Comparison of ENCODE assay signal across 8 cellular contexts in genomic region chr14:31270196-31270772, GRCh38.
DNase-seq lines count a peak whose midpoint lies in the region; ATAC-seq and TF ChIP-seq lines count a peak whose summit lies in the region.

No MANE protein-coding gene starts in this region.

- no peak overlapping the region for H3K27ac Mint-ChIP-seq in osteocyte (ENCODE audit: unreplicated experiment)

- H3K36me3 Mint-ChIP-seq in osteocyte (ENCODE audit: unreplicated experiment): no peaks in the 10 kb centered on the region

- no peaks in the 10 kb centered on the region for H3K27me3 Mint-ChIP-seq in osteocyte (ENCODE audit: unreplicated experiment)

- no peak overlapping the region for H3K4me3 Mint-ChIP-seq in osteocyte (ENCODE audit: unreplicated experiment)

- H3K9me3 Mint-ChIP-seq in osteocyte (ENCODE audit: unreplicated experiment): no peaks in the 10 kb centered on the region

- no peaks in the 10 kb centered on the region for H3K36me3 ChIP-seq in MG63

- H3K27me3 ChIP-seq in MG63: no peaks in the 10 kb centered on the region

- peaks cover 8% of the 10 kb centered on the region for H3K4me1 Mint-ChIP-seq in osteocyte (ENCODE audit: unreplicated experiment)

- peak; percentile 31 for DNase-seq in activated CD4-positive, CD25-positive, alpha-beta regulatory T cell treated with anti-CD3 and anti-CD28 coated beads, Interleukin-2, amount 50 U/mL, for 72 hours
- DNase-seq in MG63 (peak; percentile 26), cardiac fibroblast (ENCODE audit: low read depth in 2 of 2) (peak in 1 of 2 donors; percentile 61), osteocyte (ENCODE audit: extremely low spot score, unreplicated experiment) (no peak), NCI-H146 (lab: John Stamatoyannopoulos, UW) (no peak), SIG-M5 (lab: John Stamatoyannopoulos, UW) (no peak)

- no peak for ATAC-seq in activated CD4-positive, CD25-positive, alpha-beta regulatory T cell treated with anti-CD3 and anti-CD28 coated beads, Interleukin-2, amount 50 U/mL, for 24 hours
- ATAC-seq in HG03095 (IDR thresholded peaks at IDR 0.05; ENCODE audit: unreplicated experiment): no peak

- TF ChIP-seq CTCF in cardiac fibroblast (IDR thresholded peaks at IDR 0.05; ENCODE audit: low read depth, low read length): peak; percentile 66
- peak; percentile 19 for TF ChIP-seq CTCF in osteocyte (IDR thresholded peaks at IDR 0.05)

- H3K9me3 ChIP-seq in MG63: no peaks in the 10 kb centered on the region

- H3K4me3 ChIP-seq in MG63: no peak overlapping the region
- H3K4me3 ChIP-seq in cardiac fibroblast (replicated peaks in 1 of 2; ENCODE audit: low read depth in 2 of 2, low read length in 2 of 2): no peak overlapping the region

Comparison
In these comparisons a context has a peak if more than half of its experiments do, and no peak if none do; other contexts are left out.
1. DNase-seq: peak in activated CD4-positive, CD25-positive, alpha-beta regulatory T cell treated with anti-CD3 and anti-CD28 coated beads, Interleukin-2, amount 50 U/mL, for 72 hours (single experiment) and MG63 (single experiment); none in osteocyte (single experiment), NCI-H146 (single experiment) and SIG-M5 (single experiment).